In the genomic region with DNA sequence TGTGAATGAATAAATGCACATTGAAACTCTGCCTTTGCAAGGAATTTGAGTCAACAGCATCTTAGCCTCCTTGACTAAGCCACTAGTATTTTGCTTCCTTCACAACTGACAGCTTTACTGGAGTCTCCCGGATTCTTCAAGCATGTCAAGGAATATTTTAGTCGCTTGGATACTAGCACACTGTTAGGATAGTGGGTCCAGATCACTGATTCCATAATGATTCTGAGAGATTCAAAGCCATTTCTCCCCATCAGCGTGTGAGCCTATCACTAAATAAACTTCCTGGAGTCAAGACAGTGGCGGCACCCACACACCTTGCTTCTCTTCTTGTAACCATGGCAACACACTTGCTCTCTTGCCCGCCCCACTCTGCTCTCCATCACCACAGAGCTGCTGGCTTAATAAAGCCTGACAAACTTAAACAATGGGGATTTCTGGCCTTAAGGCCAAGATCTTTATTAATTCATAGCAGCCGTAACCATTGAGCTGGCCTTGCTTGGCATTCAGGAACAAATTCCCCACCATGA, we compare ENCODE assay signal across 16 cellular contexts.
DNase-seq lines count a peak whose midpoint lies in the region; ATAC-seq and TF ChIP-seq lines count a peak whose summit lies in the region.
"Had no signal": no experiment of that assay in that cellular context is flagged by ENCODE, and none has a peak within 500 bp of the region (broad histone marks: within the 10 kb centered on the region; RNA-seq: fewer than 3 reads in every experiment).

No MANE protein-coding gene starts in this region.

- TF ChIP-seq RAD21 in neural cell (conservative IDR thresholded peaks at IDR 0.05): no peak

- H3K79me2 ChIP-seq in GM23338 (replicated peaks; ENCODE audit: insufficient read depth): no peaks in the 10 kb centered on the region
- no peaks in the 10 kb centered on the region for H3K79me2 ChIP-seq in neural cell (replicated peaks; ENCODE audit: insufficient read depth, low read length)

- no peak for TF ChIP-seq EP300 in neural cell (conservative IDR thresholded peaks at IDR 0.05; ENCODE audit: poor library complexity, severe bottlenecking)

- no peaks in the 10 kb centered on the region for H3F3A ChIP-seq in GM23338 (replicated peaks; ENCODE audit: low read depth)
- no peaks in the 10 kb centered on the region for H3F3A ChIP-seq in neural cell (ENCODE audit: insufficient read depth, low read length, poor library complexity, severe bottlenecking)

- H3K4me1 ChIP-seq in GM23338 (ENCODE audit: insufficient read depth): peaks cover 34% of the 10 kb centered on the region
- no peaks in the 10 kb centered on the region for H3K4me1 ChIP-seq in upper lobe of right lung
- H3K4me1 ChIP-seq: HAP-1 had no signal

- H3K4me3 ChIP-seq in GM23338 (no peak overlapping the region), neural cell (ENCODE audit: low read length) (peak overlapping the region; percentile 15), upper lobe of right lung (no peak overlapping the region)
- H3K4me3 ChIP-seq: HAP-1 had no signal

- TF ChIP-seq CTCF in GM23338 (conservative IDR thresholded peaks at IDR 0.05; ENCODE audit: low read depth in 2 of 2) (no peak), neural cell (IDR thresholded peaks at IDR 0.05; ENCODE audit: poor library complexity, severe bottlenecking) (no peak), upper lobe of right lung (IDR thresholded peaks at IDR 0.05) (no peak)

- no peaks in the 10 kb centered on the region for H4K20me1 ChIP-seq in GM23338 (replicated peaks; ENCODE audit: insufficient read depth)
- no peaks in the 10 kb centered on the region for H4K20me1 ChIP-seq in neural cell (ENCODE audit: insufficient read depth)

- no peaks in the 10 kb centered on the region for H3K9me3 Mint-ChIP-seq in GM23338
- H3K9me3 Mint-ChIP-seq: CD14-positive monocyte had no signal

- H3K27me3 Mint-ChIP-seq in GM23338 (ENCODE audit: insufficient read depth, low read depth, poor library complexity): peaks cover 3% of the 10 kb centered on the region

- peaks cover 36% of the 10 kb centered on the region for H3K4me1 Mint-ChIP-seq in GM23338
- H3K4me1 Mint-ChIP-seq: CD14-positive monocyte had no signal

- H3K4me2 ChIP-seq in GM23338: peak overlapping the region; percentile 34; the same call in 1 of the 2 replicates
- no peak overlapping the region for H3K4me2 ChIP-seq in neural cell (ENCODE audit: low read length)

- DNase-seq in Ammon's horn (ENCODE audit: low spot score): peak; percentile 37
- peak; percentile 61 for DNase-seq in GM23338 (ENCODE audit: low spot score)
- DNase-seq in head of caudate nucleus: peak in 41 of 42 donors; percentile 25 to 90 (median 65)
- no peak for DNase-seq in upper lobe of right lung
- no peak for DNase-seq in dermis blood vessel endothelial cell
- DNase-seq: AML-193; NCI-H1092 treated with DMSO at 0.1 percent for 48 hours; NCI-H1694 treated with DMSO at 0.1 percent for 48 hours; NCI-H2171; NCI-H446 treated with DMSO at 0.1 percent for 48 hours; NK-92 treated with Interleukin-12 subunit alpha and Interleukin-12 subunit beta, amount 100 ng/mL, for 24 hours had no signal

- no peak overlapping the region for H3K27ac Mint-ChIP-seq in GM23338
- H3K27ac Mint-ChIP-seq: CD14-positive monocyte had no signal

- intact Hi-C loops in head of caudate nucleus (cut with DNase I) (no loop called here), upper lobe of right lung (cut with DNase I) (no loop called here)

- H2AFZ ChIP-seq in GM23338: no peak overlapping the region
- no peak overlapping the region for H2AFZ ChIP-seq in neural cell (ENCODE audit: low read depth, low read length)

- no peaks in the 10 kb centered on the region for H3K36me3 ChIP-seq in GM23338 (ENCODE audit: insufficient read depth)
- no peaks in the 10 kb centered on the region for H3K36me3 ChIP-seq in neural cell (ENCODE audit: insufficient read depth, low read length)
- H3K36me3 ChIP-seq in upper lobe of right lung: no peaks in the 10 kb centered on the region
- H3K36me3 ChIP-seq: HAP-1 had no signal

- no peaks in the 10 kb centered on the region for H3K36me3 Mint-ChIP-seq in GM23338 (ENCODE audit: low read depth)
- H3K36me3 Mint-ChIP-seq: CD14-positive monocyte had no signal

- H3K9me2 ChIP-seq in GM23338 (ENCODE audit: insufficient read depth) (0 out of 2 replicates have a peak, but pooled peaks cover 4% of the 10 kb centered on the region), neural cell (ENCODE audit: insufficient read depth, low read length) (no peaks in the 10 kb centered on the region)

- H3K27ac ChIP-seq in GM23338 (ENCODE audit: low read depth) (no peak overlapping the region), neural cell (ENCODE audit: low read length) (peak overlapping the region; percentile 9), upper lobe of right lung (no peak overlapping the region)

- H3K9ac ChIP-seq in neural cell (ENCODE audit: low read length): no peak overlapping the region

- H3K27me3 ChIP-seq in GM23338 (ENCODE audit: insufficient read depth) (no peaks in the 10 kb centered on the region), neural cell (ENCODE audit: insufficient read depth, low read depth, low read length) (no peaks in the 10 kb centered on the region), upper lobe of right lung (no peaks in the 10 kb centered on the region)

- peak; percentile 66 for ATAC-seq in GM23338
- ATAC-seq in upper lobe of right lung: no peak
- no peak for ATAC-seq in HG03457 (IDR thresholded peaks at IDR 0.05; ENCODE audit: unreplicated experiment)
- ATAC-seq: Right ventricle myocardium inferior had no signal

- no peak overlapping the region; the same call in 2 of the 3 replicates for H3K4me3 Mint-ChIP-seq in GM23338
- H3K4me3 Mint-ChIP-seq: CD14-positive monocyte had no signal

- H3K9me3 ChIP-seq in neural cell (ENCODE audit: low read length): no peaks in the 10 kb centered on the region
- no peaks in the 10 kb centered on the region for H3K9me3 ChIP-seq in upper lobe of right lung
- H3K9me3 ChIP-seq: HAP-1 had no signal

TF ChIP-seq in neural cell, 6 proteins besides CTCF, POLR2A, EP300 and RAD21:
- TF ChIP-seq MXI1 (conservative IDR thresholded peaks at IDR 0.05; ENCODE audit: poor library complexity, severe bottlenecking) (no peak), SMC3 (conservative IDR thresholded peaks at IDR 0.05; ENCODE audit: poor library complexity) (no peak), POLR2AphosphoS5 (IDR thresholded peaks at IDR 0.05) (no peak), REST (IDR thresholded peaks at IDR 0.05; ENCODE audit: borderline replicate concordance) (peak; percentile 33), EZH2 (IDR thresholded peaks at IDR 0.05; ENCODE audit: borderline replicate concordance, insufficient read depth, low read length, poor library complexity, severe bottlenecking) (no peak)

Comparison
In these comparisons a context has a peak if more than half of its experiments do, and no peak if none do; other contexts are left out.
1. DNase-seq: peak in Ammon's horn (single experiment), GM23338 (single experiment) and head of caudate nucleus (41 of 42); none in upper lobe of right lung (single experiment) and dermis blood vessel endothelial cell (single experiment).